In the genomic region with DNA sequence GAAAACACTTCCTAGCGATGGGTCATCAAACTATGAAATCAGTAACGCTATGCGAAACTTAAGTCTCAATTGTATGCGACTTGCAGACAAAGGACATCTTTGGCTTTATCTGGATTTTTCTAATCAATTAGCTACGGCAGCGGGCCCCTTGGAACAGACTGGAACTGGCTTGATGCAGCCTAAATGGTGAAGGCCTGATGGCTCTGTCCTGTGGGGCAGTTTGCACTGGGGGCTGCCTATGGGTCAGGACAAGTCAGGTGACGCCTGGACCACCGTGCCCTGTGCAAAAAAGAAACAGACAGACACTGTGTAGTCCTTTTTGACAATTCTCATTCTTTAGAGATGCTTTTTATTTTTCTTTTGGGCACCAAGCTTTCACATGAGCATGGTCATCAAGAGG, we compare ENCODE assay signal across 5 cellular contexts. TPM values are rescaled to one million over a fixed set of nuclear protein-coding genes. Genes with fewer than 3 reads are reported as not detected.
"Had no signal": no experiment of that assay in that cellular context is flagged by ENCODE, and none has a peak within 500 bp of the region (broad histone marks: within the 10 kb centered on the region; RNA-seq: fewer than 3 reads in every experiment).

No MANE protein-coding gene starts in this region.

- ATAC-seq: GM23338, HepG2 had no signal

- DNase-seq: H9, HCEC 1CT had no signal

RNA-seq across cellular contexts. Expression of a gene that starts 22.7 kb away (rescaled TPM):
- total RNA-seq: H1, H9, HepG2 had no signal

RNA-seq across cellular contexts. Expression of a gene that starts 33.6 kb away (rescaled TPM):
- total RNA-seq: GM23338, H9, HepG2 had no signal

RNA-seq across cellular contexts. Expression of a gene that starts 45.3 kb away (rescaled TPM):
- total RNA-seq: H1, HepG2 had no signal
